Comparison of ENCODE assay signal across 1 cellular context in genomic region chrX:77114501-77114900, GRCh38.
TF ChIP-seq lines count a peak whose summit lies in the region.

No MANE protein-coding gene starts in this region.

TF ChIP-seq in HepG2, 621 proteins besides CTCF, POLR2A, EP300 and RAD21 (continued from another document):
- TF ChIP-seq ZBTB4 (CRISPR knock-in tag; IDR thresholded peaks at IDR 0.05; ENCODE audit: borderline replicate concordance) (no peak), ZFP62 (CRISPR knock-in tag; IDR thresholded peaks at IDR 0.05) (no peak), CENPBD1 (CRISPR knock-in tag; IDR thresholded peaks at IDR 0.05; ENCODE audit: borderline replicate concordance, low read depth) (no peak)
